In the genomic region with DNA sequence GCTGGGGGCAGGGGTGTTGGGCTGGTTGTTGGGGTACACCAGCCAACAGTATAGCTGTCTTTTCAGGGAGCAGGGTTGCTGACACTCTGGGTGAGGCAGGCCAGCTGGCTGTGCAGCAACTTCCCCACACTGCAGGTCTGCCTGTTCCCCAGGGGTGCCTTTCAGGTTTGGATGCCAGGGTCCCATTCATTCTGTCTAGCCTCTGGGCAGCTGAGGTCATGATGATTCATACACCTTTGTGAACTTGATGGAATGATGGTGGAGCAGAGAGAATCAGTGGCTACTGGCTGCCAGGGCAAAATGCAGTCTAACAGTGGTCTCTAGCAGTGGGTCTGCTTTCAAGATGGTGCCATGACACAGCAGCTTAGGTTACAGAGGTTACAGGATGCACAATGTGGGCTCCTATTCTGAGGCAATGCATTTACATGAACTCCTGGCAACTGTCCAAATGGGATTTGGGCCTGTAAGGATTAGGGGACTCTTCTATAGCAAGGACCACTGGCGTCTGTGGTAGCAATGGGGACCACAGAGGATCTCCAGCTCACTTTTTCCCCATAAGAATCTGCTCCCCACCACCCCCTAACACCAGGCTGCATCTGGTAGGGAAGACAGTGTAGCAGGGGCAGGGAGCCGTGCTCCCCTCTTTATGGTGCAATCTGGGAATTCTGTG, we compare ENCODE assay signal across 27 cellular contexts.
"Had no signal": no experiment of that assay in that cellular context is flagged by ENCODE, and none has a peak within 500 bp of the region (broad histone marks: within the 10 kb centered on the region; RNA-seq: fewer than 3 reads in every experiment).

No MANE protein-coding gene starts in this region.

- H3K27me3 ChIP-seq: gastrocnemius medialis, ovary, right lobe of liver, testis, transverse colon had no signal

- H3K9me3 ChIP-seq: gastrocnemius medialis, right lobe of liver, testis had no signal

- H3K4me3 ChIP-seq: gastrocnemius medialis, ovary, right lobe of liver, testis, transverse colon had no signal

- H3K27ac ChIP-seq: epithelial cell of prostate, gastrocnemius medialis, ovary, right lobe of liver, testis, transverse colon had no signal

- ATAC-seq: activated CD8-positive, alpha-beta T cell treated with anti-CD3 and anti-CD28 coated beads for 36 hours; activated T-cell treated with anti-CD3 and anti-CD28 coated beads, Interleukin-2, amount 50 U/mL, for 4 hours; activated T-helper 17 cell treated with anti-CD3 and anti-CD28 coated beads, Interleukin-2, amount 50 U/mL, for 72 hours; gastrocnemius medialis; left ventricle myocardium superior; right lobe of liver; stimulated activated naive CD8-positive, alpha-beta T cell treated with anti-CD3 and anti-CD28 coated beads, Interleukin-15, Interleukin-2, amounts not matched to agents 100 U/mL and 50 U/mL, for 24 hours had no signal

- H3K36me3 ChIP-seq: gastrocnemius medialis, ovary, right lobe of liver, transverse colon had no signal

- DNase-seq: activated CD4-positive, alpha-beta T cell treated with anti-CD3 and anti-CD28 coated beads, Interleukin-2, amount 10 ng/mL, durations not matched to agents 24 days and 14 days; activated CD4-positive, CD25-positive, alpha-beta regulatory T cell treated with anti-CD3 and anti-CD28 coated beads, Interleukin-2, amount 50 U/mL, for 72 hours; activated CD8-positive, alpha-beta T cell treated with anti-CD3 and anti-CD28 coated beads for 36 hours; activated gamma-delta T cell treated with Interleukin-2 at 50 U/mL for 16 hours; activated naive CD4-positive, alpha-beta T cell treated with anti-CD3 and anti-CD28 coated beads, Interleukin-2, amount 50 U/mL, for 16 hours; activated T-cell treated with anti-CD3 and anti-CD28 coated beads, Interleukin-2, amount 50 U/mL, for 4 hours; amniotic stem cell; dermis blood vessel endothelial cell; effector CD4-positive, alpha-beta T cell; gastrocnemius medialis; glutamatergic neuron; left ventricle myocardium superior; naive B cell; nephron progenitor cell; ovary; right lobe of liver; stimulated activated CD4-positive, alpha-beta T cell treated with anti-CD3 and anti-CD28 coated beads, Interleukin-2, amount 100 ng/mL, for 48 hours; stimulated activated naive CD8-positive, alpha-beta T cell treated with anti-CD3 and anti-CD28 coated beads, Interleukin-15, Interleukin-2, amounts not matched to agents 100 U/mL and 50 U/mL, for 24 hours; testis; transverse colon had no signal

- H3K4me1 ChIP-seq: right lobe of liver, testis, transverse colon had no signal

- FAIRE-seq: astrocyte, colon, endometrium, islet of Langerhans, urothelium cell line had no signal
